22 cellular contexts compared by ENCODE assay signal in genomic region chr15:45030743-45031142, GRCh38. TPM values are rescaled to one million over a fixed set of nuclear protein-coding genes. Genes with fewer than 3 reads are reported as not detected.
DNase-seq lines count a peak whose midpoint lies in the region; ATAC-seq, FAIRE-seq and TF ChIP-seq lines count a peak whose summit lies in the region.
"Had no signal": no experiment of that assay in that cellular context is flagged by ENCODE, and none has a peak within 500 bp of the region (broad histone marks: within the 10 kb centered on the region; RNA-seq: fewer than 3 reads in every experiment).

No MANE protein-coding gene starts in this region.

- no peak for FAIRE-seq in K562 (lab: Jason Lieb, UNC)

- DNase-seq in K562 (ENCODE audit: extremely low read depth in 1 of 4, low spot score in 3 of 4) = no peak
- DNase-seq in thyroid gland = peak in 1 of 2 donors; percentile 26
- DNase-seq in NCI-H1417 treated with DMSO at 0.1 percent for 48 hours (lab: John Stamatoyannopoulos, UW) = no peak
- no peak for DNase-seq in NCI-H1105 treated with DMSO at 0.1 percent for 48 hours (lab: John Stamatoyannopoulos, UW)
- DNase-seq: Caco-2; CD4-positive, alpha-beta memory T cell; DMS 273 treated with DMSO at 0.1 percent for 48 hours; DMS79 treated with DMSO at 0.1 percent for 48 hours; H7; NCI-H1092; NCI-H2029 treated with DMSO at 0.1 percent for 48 hours; NCI-H226; NCI-H510A treated with DMSO at 0.1 percent for 48 hours; NCI-H748 treated with DMSO at 0.1 percent for 48 hours; NK-92 treated with Interleukin-12 subunit alpha and Interleukin-12 subunit beta, amount 100 ng/mL, for 24 hours; Peyer's patch; SJCRH30; T-helper 1 cell had no signal

- intact Hi-C loops in K562 (cut with micrococcal nuclease) (no loop called here), thyroid gland (cut with DNase I) (loop anchor here (10.0 kb wide), 2 partner anchors 56 to 84 kb away; partner anchors contain the start of genes DUOX2 and DUOXA2)

- TF ChIP-seq EP300 in K562 (IDR thresholded peaks at IDR 0.05; ENCODE audit: low read length) = no peak

- TF ChIP-seq POLR2A in K562 (conservative IDR thresholded peaks at IDR 0.05) = no peak
- no peak for TF ChIP-seq POLR2A in thyroid gland (IDR thresholded peaks at IDR 0.05)

- no peaks in the 10 kb centered on the region for H4K20me1 ChIP-seq in K562 (replicated peaks; ENCODE audit: control insufficient read depth, insufficient read depth, low read length)

- 84% methylated on average over 3 of the region's 3 CpGs for WGBS in K562 (ENCODE audit: insufficient coverage, low coverage, missing lambda C conversion rate)
- WGBS in thyroid gland, 2 donors = 58 to 84% methylated on average over 3 of the region's 3 CpGs

- H2AFZ ChIP-seq in K562 (ENCODE audit: low read depth, low read length) = no peak overlapping the region

- POLR2A ChIA-PET in K562 (lab: Yijun Ruan, JAX) = no interaction called here

- H3K9me1 ChIP-seq in K562 (ENCODE audit: control insufficient read depth, insufficient read depth, low read length) = no peaks in the 10 kb centered on the region

- H3K27me3 ChIP-seq in K562 (ENCODE audit: control insufficient read depth in 2 of 2, insufficient read depth in 2 of 2, low read length in 2 of 2) (no peaks in the 10 kb centered on the region), thyroid gland (no peaks in the 10 kb centered on the region)
- H3K27me3 ChIP-seq: BLaER1, Peyer's patch, SJCRH30 had no signal

- H3K4me3 ChIP-seq in K562 (no peak overlapping the region), thyroid gland (replicated peaks in 1 of 3) (no peak overlapping the region)
- H3K4me3 ChIP-seq: Peyer's patch, SJCRH30 had no signal

- TF ChIP-seq RAD21 in K562 (CRISPR knock-in tag; conservative IDR thresholded peaks at IDR 0.05 in 1 of 2, IDR thresholded peaks at IDR 0.05 in 1 of 2) = no peak

- peaks cover 24% of the 10 kb centered on the region for H3K36me3 ChIP-seq in K562 (ENCODE audit: control insufficient read depth, insufficient read depth, low read length)
- H3K36me3 ChIP-seq in thyroid gland = peaks cover 0 to 6% of the 10 kb centered on the region in 2 donors
- H3K36me3 ChIP-seq: Peyer's patch had no signal

- peak overlapping the region; percentile 23; the same call in 1 of the 3 replicates for H3K27ac ChIP-seq in K562 (ENCODE audit: extremely low read depth, low read depth, low read length)
- peak overlapping the region; percentile 56 to 70 (median 59) for H3K27ac ChIP-seq in thyroid gland
- H3K27ac ChIP-seq: BLaER1, Peyer's patch, SJCRH30 had no signal

- H3K4me1 ChIP-seq in K562 (replicated peaks in 1 of 2; ENCODE audit: control insufficient read depth in 2 of 2, insufficient read depth in 2 of 2, low read length in 2 of 2) (peaks cover 12 to 27% of the 10 kb centered on the region in 2 experiments; a peak in 4 of 5 replicates), thyroid gland (peaks cover 35 to 52% of the 10 kb centered on the region in 2 donors)
- H3K4me1 ChIP-seq: Caco-2, Peyer's patch, SJCRH30 had no signal

- CTCF ChIA-PET in K562 (lab: Yijun Ruan, JAX; ENCODE audit: low intra/inter-chr PET ratio) = no interaction called here

- H3K4me2 ChIP-seq in K562 (ENCODE audit: insufficient read depth, low read length) = peak overlapping the region; percentile 3; the same call in 1 of the 2 replicates
- H3K4me2 ChIP-seq: BLaER1 had no signal

- in situ Hi-C loops in K562 (cut with MboI) = no loop called here

- no peak for TF ChIP-seq CTCF in K562 (IDR thresholded peaks at IDR 0.05 in 2 of 3, conservative IDR thresholded peaks at IDR 0.05 in 1 of 3; ENCODE audit: insufficient read depth in 2 of 3, low read depth in 1 of 3, low read length in 3 of 3)
- no peak for TF ChIP-seq CTCF in thyroid gland (IDR thresholded peaks at IDR 0.05)

- no TSS peak for BruUV-seq in K562 (replicated peaks; lab: Mats Ljungman, UMichigan)

- peak; percentile 49 for ATAC-seq in GM18868 (IDR thresholded peaks at IDR 0.05; ENCODE audit: unreplicated experiment)
- peak; percentile 64 for ATAC-seq in HG02852 (IDR thresholded peaks at IDR 0.05; ENCODE audit: unreplicated experiment)
- no peak; the same call in 2 of the 3 replicates for ATAC-seq in K562
- ATAC-seq in GM19351 (IDR thresholded peaks at IDR 0.05; ENCODE audit: unreplicated experiment) = no peak

- no peak overlapping the region for H3K9ac ChIP-seq in K562 (ENCODE audit: insufficient read depth in 1 of 2, low read depth in 2 of 2, low read length in 2 of 2)
- H3K9ac ChIP-seq: BLaER1 had no signal

- peaks cover 16% of the 10 kb centered on the region for H3K79me2 ChIP-seq in K562 (ENCODE audit: control insufficient read depth, insufficient read depth, low read length)

- H3K9me3 ChIP-seq in K562 (replicated peaks; ENCODE audit: control insufficient read depth, insufficient read depth, low read depth, low read length) = peaks cover 5% of the 10 kb centered on the region
- H3K9me3 ChIP-seq in thyroid gland = no peaks in the 10 kb centered on the region
- H3K9me3 ChIP-seq: Caco-2, Peyer's patch, SJCRH30 had no signal

TF ChIP-seq in K562, 482 proteins besides CTCF, POLR2A, EP300 and RAD21 (continues in another document):
- TF ChIP-seq ZKSCAN8 (CRISPR knock-in tag; IDR thresholded peaks at IDR 0.05) (no peak), ZNF707 (CRISPR knock-in tag; conservative IDR thresholded peaks at IDR 0.05) (no peak), ZNF436 (CRISPR knock-in tag; IDR thresholded peaks at IDR 0.05) (no peak), ZNF445 (CRISPR knock-in tag; IDR thresholded peaks at IDR 0.05; ENCODE audit: low read depth) (no peak), CCNT2 (IDR thresholded peaks at IDR 0.05; ENCODE audit: borderline replicate concordance, extremely low read depth, insufficient read length, low read depth, low read length) (no peak), E2F5 (CRISPR knock-in tag; IDR thresholded peaks at IDR 0.05) (no peak), ZNF592 (IDR thresholded peaks at IDR 0.05) (no peak), BMI1 (IDR thresholded peaks at IDR 0.05; ENCODE audit: low read length) (no peak), CEBPG (CRISPR knock-in tag; IDR thresholded peaks at IDR 0.05) (0 out of 2 replicates have a peak, but pooled peaks have one; percentile 12), CEBPG (tag; conservative IDR thresholded peaks at IDR 0.05 in 1 of 2, IDR thresholded peaks at IDR 0.05 in 1 of 2) (no peak), NR2C2 (CRISPR knock-in tag; IDR thresholded peaks at IDR 0.05) (no peak), NR2C2 (tag; IDR thresholded peaks at IDR 0.05) (no peak), CEBPB (tag; IDR thresholded peaks at IDR 0.05) (peak; percentile 79)

RNA-seq across cellular contexts. Expression of gene SORD, which starts 7.7 kb away (rescaled TPM):
- total RNA-seq in K562 (2011; cell fraction: chromatin; rRNA removed; ENCODE audit: low replicate concordance) = 22.5 and 36.4 TPM in 2 replicates
- total RNA-seq in K562 (2011; cell fraction: nucleolus; rRNA removed) = 26.7 and 27.8 TPM in 2 replicates
- 32.0 and 36.6 TPM in 2 replicates for total RNA-seq in K562 (2011; cell fraction: nucleoplasm; rRNA removed)
- total RNA-seq in K562 (2014; rRNA removed) (38.5 and 39.3 TPM in 2 replicates), K562 (2014; rRNA removed; fragmentation: Illumina TruSeq; extraction: Trizol) (22.7 and 28.3 TPM in 2 replicates), K562 (2015; rRNA removed; fragmentation: Illumina TruSeq; extraction: Trizol) (19.3 and 21.3 TPM in 2 replicates), K562 (2021) (43.8 and 44.6 TPM in 2 replicates), thyroid gland (100 to 1,000 TPM; 241 to 831 (median 477) TPM)
- polyA plus RNA-seq in K562 (2011; rRNA removed) (62.2 and 79.2 TPM in 2 replicates), K562 (2014; fragmentation: Illumina TruSeq; extraction: Trizol) (37.7 and 38.4 TPM in 2 replicates), K562 (2014; fragmentation: Nextera tagmentation; extraction: Ambion mirVana) (10 to 100 TPM in 1 of 2 experiments, 1 to 10 TPM in 1; 5.9 to 14.1 TPM), K562 (2014; rRNA removed) (29.6 and 42.3 TPM in 2 replicates)
- polyA plus RNA-seq in K562 (2011; cell fraction: cytosol; rRNA removed) = 63.9 and 78.2 TPM in 2 replicates
- 64.5 and 74.7 TPM in 2 replicates for polyA plus RNA-seq in K562 (2011; cell fraction: nucleus; rRNA removed)
- 26.7 and 28.9 TPM in 2 replicates for polyA plus RNA-seq in K562 (2012)
- polyA minus RNA-seq in K562 (2011; rRNA and poly(A)+ RNA removed) = 57.5 and 71.7 TPM in 2 replicates
- 36.1 and 36.4 TPM in 2 replicates for polyA minus RNA-seq in K562 (2011; cell fraction: cytosol; rRNA and poly(A)+ RNA removed)
- polyA minus RNA-seq in K562 (2011; cell fraction: nucleus; rRNA and poly(A)+ RNA removed) = 20.4 and 21.5 TPM in 2 replicates

Comparison
In these comparisons a context has a peak if more than half of its experiments do, and no peak if none do; other contexts are left out.
1. ATAC-seq: peak in GM18868 (single experiment) and HG02852 (single experiment); none in K562 (single experiment) and GM19351 (single experiment).
2. RNA of gene SORD, which starts 7.7 kb away (total RNA-seq): 241 to 831 TPM in thyroid gland; 19.3 to 44.6 TPM in K562; every median in the first group is over 4 times any median in the second.